2 cellular contexts compared by ENCODE assay signal in the genomic region with DNA sequence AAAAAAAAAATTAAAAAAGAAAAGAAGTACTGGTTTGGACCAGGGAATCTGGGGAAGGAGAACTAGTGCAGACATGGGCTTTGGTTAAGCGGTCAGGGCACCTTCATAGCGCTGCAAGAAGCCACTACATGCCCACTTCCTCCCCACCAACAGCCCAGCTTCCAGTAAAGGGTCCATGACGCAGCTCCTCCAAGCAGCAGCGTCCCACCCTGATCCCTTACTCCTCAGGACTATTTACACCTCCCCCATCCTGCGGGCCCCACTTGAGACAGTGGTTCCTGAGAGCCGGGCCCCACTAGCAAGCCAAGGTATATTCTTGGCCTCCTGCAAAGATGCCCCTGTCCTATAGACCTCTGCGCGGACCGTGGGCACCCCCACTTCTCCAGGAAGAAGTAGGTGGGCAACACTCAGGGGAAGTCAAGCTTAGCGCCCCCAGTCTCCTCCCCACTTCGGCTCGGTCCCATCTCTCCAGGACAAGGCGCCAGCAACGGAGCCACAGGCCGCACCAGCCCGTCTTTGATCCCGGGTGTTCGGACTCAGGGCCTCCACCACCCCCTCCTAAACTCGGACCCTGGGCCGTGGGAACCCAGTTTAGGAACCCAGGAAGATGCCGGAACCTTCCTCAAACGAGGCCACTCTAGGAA.
TF ChIP-seq lines count a peak whose summit lies in the region.

No MANE protein-coding gene starts in this region.

TF ChIP-seq in A549, 52 proteins besides CTCF, POLR2A, EP300 and RAD21:
- TF ChIP-seq MYC (IDR thresholded peaks at IDR 0.05; ENCODE audit: borderline replicate concordance, low read length): no peak
- no peak for TF ChIP-seq ZNF302 (CRISPR knock-in tag; IDR thresholded peaks at IDR 0.05)
- 0 out of 2 replicates have a peak, but pooled peaks have one; percentile 52 for TF ChIP-seq TP53 (CRISPR knock-in tag; IDR thresholded peaks at IDR 0.05)

TF ChIP-seq in HCT116, 20 proteins besides CTCF, POLR2A, EP300 and RAD21:
- TF ChIP-seq SP1 (IDR thresholded peaks at IDR 0.05; ENCODE audit: low read depth) (no peak), ZFX (IDR thresholded peaks at IDR 0.05) (no peak)
TF ChIP-seq in HCT116: peak in this region for 0.
